ENCODE assay signal across 1 cellular context in the genomic region with DNA sequence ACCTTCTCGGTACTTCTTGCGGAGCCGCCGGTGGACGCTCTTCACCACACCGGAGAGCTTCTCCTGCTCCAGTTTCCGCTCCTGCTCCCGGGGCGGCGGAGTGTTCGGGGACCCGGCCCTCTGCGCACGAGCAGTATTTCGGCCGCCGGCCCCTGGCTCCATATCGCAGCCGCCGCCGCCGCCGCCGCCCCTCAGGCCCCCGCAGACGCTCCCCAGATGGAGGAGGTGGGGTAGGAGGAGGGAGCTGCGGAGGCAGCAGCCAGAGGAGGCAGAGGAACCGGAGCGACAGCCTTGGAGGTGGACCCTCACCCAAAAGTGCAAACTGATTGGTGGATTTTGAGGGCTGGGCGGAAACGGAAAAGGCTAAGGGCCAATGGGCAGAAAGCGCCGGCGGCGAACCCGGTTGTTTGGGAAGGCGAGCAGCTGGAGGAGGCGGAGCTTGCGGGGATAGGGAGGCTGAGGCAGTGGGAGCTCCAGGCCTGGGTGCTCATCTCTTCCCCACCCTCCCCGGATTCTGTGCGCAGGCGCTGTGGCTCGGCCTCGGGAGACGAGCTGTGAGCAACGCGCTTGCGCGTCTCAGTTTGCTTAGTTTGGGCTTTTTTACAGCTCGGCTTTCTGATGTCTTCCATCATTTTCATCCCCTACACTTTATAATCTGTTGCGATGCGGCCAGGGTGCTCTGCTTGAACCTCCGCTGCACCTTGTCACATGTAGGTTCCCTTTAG.
TF ChIP-seq lines count a peak whose summit lies in the region.

No MANE protein-coding gene starts in this region.

TF ChIP-seq in HepG2, 621 proteins besides CTCF, POLR2A, EP300 and RAD21 (continued from another document):
- TF ChIP-seq, protein P1, sequence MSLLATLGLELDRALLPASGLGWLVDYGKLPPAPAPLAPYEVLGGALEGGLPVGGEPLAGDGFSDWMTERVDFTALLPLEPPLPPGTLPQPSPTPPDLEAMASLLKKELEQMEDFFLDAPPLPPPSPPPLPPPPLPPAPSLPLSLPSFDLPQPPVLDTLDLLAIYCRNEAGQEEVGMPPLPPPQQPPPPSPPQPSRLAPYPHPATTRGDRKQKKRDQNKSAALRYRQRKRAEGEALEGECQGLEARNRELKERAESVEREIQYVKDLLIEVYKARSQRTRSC (CRISPR knock-in tag; IDR thresholded peaks at IDR 0.05; ENCODE audit: low read depth): no peak
- TF ChIP-seq, protein P2, sequence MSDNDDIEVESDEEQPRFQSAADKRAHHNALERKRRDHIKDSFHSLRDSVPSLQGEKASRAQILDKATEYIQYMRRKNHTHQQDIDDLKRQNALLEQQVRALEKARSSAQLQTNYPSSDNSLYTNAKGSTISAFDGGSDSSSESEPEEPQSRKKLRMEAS (IDR thresholded peaks at IDR 0.05): no peak; the same call in 1 of the 2 replicates
- TF ChIP-seq SYNCRIP (IDR thresholded peaks at IDR 0.05; ENCODE audit: insufficient read depth, low read depth, low read length): no peak
- TF ChIP-seq ARNT (IDR thresholded peaks at IDR 0.05): no peak
- peak; percentile 65; the same call in 1 of the 2 replicates for TF ChIP-seq HIVEP1 (CRISPR knock-in tag; IDR thresholded peaks at IDR 0.05)
- TF ChIP-seq NR2F1 (CRISPR knock-in tag; IDR thresholded peaks at IDR 0.05): no peak
- no peak; the same call in 1 of the 2 replicates for TF ChIP-seq SMAD1 (CRISPR knock-in tag; IDR thresholded peaks at IDR 0.05; ENCODE audit: borderline replicate concordance, low read depth)
- TF ChIP-seq, protein P3, sequence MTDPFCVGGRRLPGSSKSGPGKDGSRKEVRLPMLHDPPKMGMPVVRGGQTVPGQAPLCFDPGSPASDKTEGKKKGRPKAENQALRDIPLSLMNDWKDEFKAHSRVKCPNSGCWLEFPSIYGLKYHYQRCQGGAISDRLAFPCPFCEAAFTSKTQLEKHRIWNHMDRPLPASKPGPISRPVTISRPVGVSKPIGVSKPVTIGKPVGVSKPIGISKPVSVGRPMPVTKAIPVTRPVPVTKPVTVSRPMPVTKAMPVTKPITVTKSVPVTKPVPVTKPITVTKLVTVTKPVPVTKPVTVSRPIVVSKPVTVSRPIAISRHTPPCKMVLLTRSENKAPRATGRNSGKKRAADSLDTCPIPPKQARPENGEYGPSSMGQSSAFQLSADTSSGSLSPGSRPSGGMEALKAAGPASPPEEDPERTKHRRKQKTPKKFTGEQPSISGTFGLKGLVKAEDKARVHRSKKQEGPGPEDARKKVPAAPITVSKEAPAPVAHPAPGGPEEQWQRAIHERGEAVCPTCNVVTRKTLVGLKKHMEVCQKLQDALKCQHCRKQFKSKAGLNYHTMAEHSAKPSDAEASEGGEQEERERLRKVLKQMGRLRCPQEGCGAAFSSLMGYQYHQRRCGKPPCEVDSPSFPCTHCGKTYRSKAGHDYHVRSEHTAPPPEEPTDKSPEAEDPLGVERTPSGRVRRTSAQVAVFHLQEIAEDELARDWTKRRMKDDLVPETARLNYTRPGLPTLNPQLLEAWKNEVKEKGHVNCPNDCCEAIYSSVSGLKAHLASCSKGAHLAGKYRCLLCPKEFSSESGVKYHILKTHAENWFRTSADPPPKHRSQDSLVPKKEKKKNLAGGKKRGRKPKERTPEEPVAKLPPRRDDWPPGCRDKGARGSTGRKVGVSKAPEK (CRISPR knock-in tag; IDR thresholded peaks at IDR 0.05; ENCODE audit: borderline replicate concordance): no peak
- TF ChIP-seq, protein P4, sequence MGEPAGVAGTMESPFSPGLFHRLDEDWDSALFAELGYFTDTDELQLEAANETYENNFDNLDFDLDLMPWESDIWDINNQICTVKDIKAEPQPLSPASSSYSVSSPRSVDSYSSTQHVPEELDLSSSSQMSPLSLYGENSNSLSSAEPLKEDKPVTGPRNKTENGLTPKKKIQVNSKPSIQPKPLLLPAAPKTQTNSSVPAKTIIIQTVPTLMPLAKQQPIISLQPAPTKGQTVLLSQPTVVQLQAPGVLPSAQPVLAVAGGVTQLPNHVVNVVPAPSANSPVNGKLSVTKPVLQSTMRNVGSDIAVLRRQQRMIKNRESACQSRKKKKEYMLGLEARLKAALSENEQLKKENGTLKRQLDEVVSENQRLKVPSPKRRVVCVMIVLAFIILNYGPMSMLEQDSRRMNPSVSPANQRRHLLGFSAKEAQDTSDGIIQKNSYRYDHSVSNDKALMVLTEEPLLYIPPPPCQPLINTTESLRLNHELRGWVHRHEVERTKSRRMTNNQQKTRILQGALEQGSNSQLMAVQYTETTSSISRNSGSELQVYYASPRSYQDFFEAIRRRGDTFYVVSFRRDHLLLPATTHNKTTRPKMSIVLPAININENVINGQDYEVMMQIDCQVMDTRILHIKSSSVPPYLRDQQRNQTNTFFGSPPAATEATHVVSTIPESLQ (CRISPR knock-in tag; conservative IDR thresholded peaks at IDR 0.05): no peak
- TF ChIP-seq CENPX (CRISPR knock-in tag; IDR thresholded peaks at IDR 0.05): no peak
- TF ChIP-seq, protein P5, sequence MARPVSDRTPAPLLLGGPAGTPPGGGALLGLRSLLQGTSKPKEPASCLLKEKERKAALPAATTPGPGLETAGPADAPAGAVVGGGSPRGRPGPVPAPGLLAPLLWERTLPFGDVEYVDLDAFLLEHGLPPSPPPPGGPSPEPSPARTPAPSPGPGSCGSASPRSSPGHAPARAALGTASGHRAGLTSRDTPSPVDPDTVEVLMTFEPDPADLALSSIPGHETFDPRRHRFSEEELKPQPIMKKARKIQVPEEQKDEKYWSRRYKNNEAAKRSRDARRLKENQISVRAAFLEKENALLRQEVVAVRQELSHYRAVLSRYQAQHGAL (CRISPR knock-in tag; IDR thresholded peaks at IDR 0.05; ENCODE audit: not compliant biosample characterization): no peak
- TF ChIP-seq ZNF264 (CRISPR knock-in tag; IDR thresholded peaks at IDR 0.05): no peak
- no peak for TF ChIP-seq PCBP2 (optimal IDR thresholded peaks at IDR 0.05; ENCODE audit: low read depth, low read length, poor library complexity, severe bottlenecking)
- TF ChIP-seq ZNF329 (CRISPR knock-in tag; IDR thresholded peaks at IDR 0.05; ENCODE audit: low read depth): no peak
- no peak for TF ChIP-seq NCOA1 (CRISPR knock-in tag; IDR thresholded peaks at IDR 0.05)
- no peak for TF ChIP-seq ZNF337 (CRISPR knock-in tag; IDR thresholded peaks at IDR 0.05; ENCODE audit: borderline replicate concordance, low read depth)
- no peak for TF ChIP-seq ZNF720 (CRISPR knock-in tag; IDR thresholded peaks at IDR 0.05)
- TF ChIP-seq, protein P6, sequence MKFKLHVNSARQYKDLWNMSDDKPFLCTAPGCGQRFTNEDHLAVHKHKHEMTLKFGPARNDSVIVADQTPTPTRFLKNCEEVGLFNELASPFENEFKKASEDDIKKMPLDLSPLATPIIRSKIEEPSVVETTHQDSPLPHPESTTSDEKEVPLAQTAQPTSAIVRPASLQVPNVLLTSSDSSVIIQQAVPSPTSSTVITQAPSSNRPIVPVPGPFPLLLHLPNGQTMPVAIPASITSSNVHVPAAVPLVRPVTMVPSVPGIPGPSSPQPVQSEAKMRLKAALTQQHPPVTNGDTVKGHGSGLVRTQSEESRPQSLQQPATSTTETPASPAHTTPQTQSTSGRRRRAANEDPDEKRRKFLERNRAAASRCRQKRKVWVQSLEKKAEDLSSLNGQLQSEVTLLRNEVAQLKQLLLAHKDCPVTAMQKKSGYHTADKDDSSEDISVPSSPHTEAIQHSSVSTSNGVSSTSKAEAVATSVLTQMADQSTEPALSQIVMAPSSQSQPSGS (CRISPR knock-in tag; IDR thresholded peaks at IDR 0.05): 0 out of 2 replicates have a peak, but pooled peaks have one; percentile 12
- no peak for TF ChIP-seq SALL2 (CRISPR knock-in tag; IDR thresholded peaks at IDR 0.05)
- TF ChIP-seq, protein P7, sequence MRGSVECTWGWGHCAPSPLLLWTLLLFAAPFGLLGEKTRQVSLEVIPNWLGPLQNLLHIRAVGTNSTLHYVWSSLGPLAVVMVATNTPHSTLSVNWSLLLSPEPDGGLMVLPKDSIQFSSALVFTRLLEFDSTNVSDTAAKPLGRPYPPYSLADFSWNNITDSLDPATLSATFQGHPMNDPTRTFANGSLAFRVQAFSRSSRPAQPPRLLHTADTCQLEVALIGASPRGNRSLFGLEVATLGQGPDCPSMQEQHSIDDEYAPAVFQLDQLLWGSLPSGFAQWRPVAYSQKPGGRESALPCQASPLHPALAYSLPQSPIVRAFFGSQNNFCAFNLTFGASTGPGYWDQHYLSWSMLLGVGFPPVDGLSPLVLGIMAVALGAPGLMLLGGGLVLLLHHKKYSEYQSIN (CRISPR knock-in tag; IDR thresholded peaks at IDR 0.05; ENCODE audit: borderline replicate concordance): no peak
- no peak for TF ChIP-seq ONECUT2 (CRISPR knock-in tag; IDR thresholded peaks at IDR 0.05)
- no peak for TF ChIP-seq ZNF644 (CRISPR knock-in tag; IDR thresholded peaks at IDR 0.05; ENCODE audit: low read depth)
TF ChIP-seq in HepG2: peak in this region for 129.
